In genomic region chr7:151101621-151102396, GRCh38 we compare ENCODE assay signal across 21 cellular contexts. TPM values are rescaled to one million over a fixed set of nuclear protein-coding genes. Genes with fewer than 3 reads are reported as not detected.
DNase-seq lines count a peak whose midpoint lies in the region; ATAC-seq and TF ChIP-seq lines count a peak whose summit lies in the region.
"Had no signal": no experiment of that assay in that cellular context is flagged by ENCODE, and none has a peak within 500 bp of the region (broad histone marks: within the 10 kb centered on the region; RNA-seq: fewer than 3 reads in every experiment).

No MANE protein-coding gene starts in this region.

- H2AFZ ChIP-seq in osteoblast (ENCODE audit: low read length), result no peak overlapping the region
- H2AFZ ChIP-seq: GM23338 had no signal

- POLR2A ChIA-PET in RWPE1 (lab: Yijun Ruan, JAX; ENCODE audit: low non-redundant PET), result no interaction called here

- H3K79me2 ChIP-seq in osteoblast (ENCODE audit: insufficient read depth, low read length), result peaks cover 74% of the 10 kb centered on the region

- no peak overlapping the region for H3K4me2 ChIP-seq in osteoblast (ENCODE audit: insufficient read depth, low read length)
- H3K4me2 ChIP-seq: GM23338 had no signal

- H4K20me1 ChIP-seq in osteoblast (ENCODE audit: insufficient read depth, low read length), result peaks cover 58% of the 10 kb centered on the region

- peak; percentile 25 for ATAC-seq in right cardiac atrium
- no peak for ATAC-seq in GM21825 (IDR thresholded peaks at IDR 0.05; ENCODE audit: unreplicated experiment)
- ATAC-seq: CD8-positive, alpha-beta T cell; GM23338; HCT116 had no signal

- H3K4me3 ChIP-seq in right cardiac atrium (ENCODE audit: low read length) (no peak overlapping the region), osteoblast (ENCODE audit: insufficient read depth, low read length) (no peak overlapping the region)
- H3K4me3 ChIP-seq: GM23338 had no signal

- TF ChIP-seq CTCF in RWPE1 (conservative IDR thresholded peaks at IDR 0.05; ENCODE audit: low read depth) (no peak), osteoblast (IDR thresholded peaks at IDR 0.05; ENCODE audit: extremely low read depth, low read depth, low read length) (no peak)

- WGBS in right cardiac atrium, result 78% methylated on average over 24 of the region's 24 CpGs

- intact Hi-C loops in right cardiac atrium (cut with DNase I), result no loop called here

- H3K27ac ChIP-seq in RWPE1, result peak overlapping the region; percentile 26
- no peak overlapping the region for H3K27ac ChIP-seq in right cardiac atrium (ENCODE audit: low read length)
- no peak overlapping the region for H3K27ac ChIP-seq in osteoblast (ENCODE audit: low read depth, low read length)
- H3K27ac ChIP-seq: 22Rv1 had no signal

- CTCF ChIA-PET in RWPE1 (lab: Yijun Ruan, JAX), result no interaction called here

- H3K36me3 ChIP-seq in osteoblast (ENCODE audit: insufficient read depth, low read length), result peaks cover 5% of the 10 kb centered on the region

- peak; percentile 8 for DNase-seq in activated naive CD4-positive, alpha-beta T cell treated with anti-CD3 and anti-CD28 coated beads, Interleukin-2, amount 50 U/mL, for 16 hours
- DNase-seq in activated naive CD4-positive, alpha-beta T cell treated with Interleukin-2 at 50 U/mL for 16 hours, result no peak
- DNase-seq in RWPE1 (ENCODE audit: low spot score) (no peak), right cardiac atrium (peak; percentile 10 to 52 (median 42)), osteoblast (ENCODE audit: insufficient read length, low spot score, missing footprints) (peak; percentile 22), NCI-H1694 treated with DMSO at 0.1 percent for 48 hours (lab: John Stamatoyannopoulos, UW) (no peak), DMS53 (lab: John Stamatoyannopoulos, UW) (no peak)
- DNase-seq: ACHN, C1 segment of cervical spinal cord, IMR-90, NCI-H1694, NCI-H2081 treated with DMSO at 0.1 percent for 48 hours, NCI-H2171 treated with DMSO at 0.1 percent for 48 hours, NCI-H526, OCI-M1, SIG-M5 had no signal

- H3K9me3 ChIP-seq in right cardiac atrium (ENCODE audit: control insufficient read depth, low read length) (no peaks in the 10 kb centered on the region), osteoblast (ENCODE audit: low read depth, low read length) (no peaks in the 10 kb centered on the region)

- peaks cover 3% of the 10 kb centered on the region for H3K4me1 ChIP-seq in right cardiac atrium (ENCODE audit: control insufficient read depth, insufficient read depth, low read length)
- H3K4me1 ChIP-seq in osteoblast (ENCODE audit: insufficient read depth, low read length), result peaks cover 10% of the 10 kb centered on the region

- H3K27me3 ChIP-seq in right cardiac atrium (ENCODE audit: control insufficient read depth, insufficient read depth) (no peaks in the 10 kb centered on the region), osteoblast (ENCODE audit: insufficient read depth, low read length) (no peaks in the 10 kb centered on the region)

RNA-seq across cellular contexts. Expression of gene AGAP3, which starts 15.5 kb away (rescaled TPM):
- 10 to 100 TPM; 58.3 to 78.8 (median 67.6) TPM for total RNA-seq in right cardiac atrium
- polyA plus RNA-seq in right cardiac atrium, result 61.4 TPM
- 39.8 and 45.7 TPM in 2 replicates for total RNA-seq in osteoblast

RNA-seq across cellular contexts. Expression of gene TMUB1, which starts 18.5 kb away (rescaled TPM):
- total RNA-seq in right cardiac atrium (10 to 100 TPM; 28.5 to 36.5 (median 35.8) TPM), osteoblast (17.4 and 18.1 TPM in 2 replicates)
- 55.2 TPM for polyA plus RNA-seq in right cardiac atrium

RNA-seq across cellular contexts. Expression of gene FASTK, which starts 21.2 kb away (rescaled TPM):
- total RNA-seq in right cardiac atrium (10 to 100 TPM; 64.1 to 82.0 (median 68.9) TPM), osteoblast (87.6 and 95.2 TPM in 2 replicates)
- 133 TPM for polyA plus RNA-seq in right cardiac atrium

RNA-seq across cellular contexts. Expression of gene SLC4A2, which starts 42.4 kb away (rescaled TPM):
- total RNA-seq in right cardiac atrium (100 to 1,000 TPM in 2 of 4 donors, 10 to 100 TPM in 2; 83.5 to 120 (median 96.5) TPM), osteoblast (52.2 and 61.5 TPM in 2 replicates)
- 61.7 TPM for polyA plus RNA-seq in right cardiac atrium

RNA-seq across cellular contexts. Expression of gene CDK5, which starts 44.1 kb away (rescaled TPM):
- total RNA-seq in right cardiac atrium (10 to 100 TPM in 1 of 4 donors, 1 to 10 TPM in 3; 6.2 to 11.2 (median 7.4) TPM), osteoblast (15.9 and 17.0 TPM in 2 replicates)
- 6.5 TPM for polyA plus RNA-seq in right cardiac atrium

Comparison
In these comparisons a context has a peak if more than half of its experiments do, and no peak if none do; other contexts are left out.
1. DNase-seq: peak in activated naive CD4-positive, alpha-beta T cell treated with anti-CD3 and anti-CD28 coated beads, Interleukin-2, amount 50 U/mL, for 16 hours (single experiment), right cardiac atrium (3 of 3) and osteoblast (single experiment); none in activated naive CD4-positive, alpha-beta T cell treated with Interleukin-2 at 50 U/mL for 16 hours (single experiment), RWPE1 (single experiment), NCI-H1694 treated with DMSO at 0.1 percent for 48 hours (single experiment) and DMS53 (single experiment).